Comparison of ENCODE assay signal across 8 cellular contexts in genomic region chr14:73786942-73787759, GRCh38.
A peak's percentile ranks its signal among the peaks of the same experiment; 100 is the strongest.
DNase-seq lines count a peak whose midpoint lies in the region; ATAC-seq, FAIRE-seq and TF ChIP-seq lines count a peak whose summit lies in the region.

No MANE protein-coding gene starts in this region.

- H3K27me3 ChIP-seq in brain microvascular endothelial cell (replicated peaks) (no peaks in the 10 kb centered on the region), small intestine (ENCODE audit: control insufficient read depth in 2 of 2, insufficient read depth in 2 of 2, low read length in 2 of 2) (no peaks in the 10 kb centered on the region)

- H3K27me3 Mint-ChIP-seq in T-helper 2 cell treated with Interferon-gamma antibody and Interleukin-4, amounts not matched to agents 5 μg/mL and 100 μg/mL, for 36 hours (ENCODE audit: low read depth), result no peaks in the 10 kb centered on the region

- H3K36me3 ChIP-seq in brain microvascular endothelial cell (replicated peaks) (no peaks in the 10 kb centered on the region), small intestine (ENCODE audit: control insufficient read depth in 2 of 2, insufficient read depth in 2 of 2, low read length in 2 of 2) (no peaks in the 10 kb centered on the region)

- peaks cover 6% of the 10 kb centered on the region for H3K36me3 Mint-ChIP-seq in T-helper 2 cell treated with Interferon-gamma antibody and Interleukin-4, amounts not matched to agents 5 μg/mL and 100 μg/mL, for 36 hours (ENCODE audit: low read depth)

- peaks cover 52% of the 10 kb centered on the region for H3K4me1 Mint-ChIP-seq in T-helper 2 cell treated with Interferon-gamma antibody and Interleukin-4, amounts not matched to agents 5 μg/mL and 100 μg/mL, for 36 hours (ENCODE audit: low read depth)

- H3K27ac Mint-ChIP-seq in T-helper 2 cell treated with Interferon-gamma antibody and Interleukin-4, amounts not matched to agents 5 μg/mL and 100 μg/mL, for 36 hours, result peak overlapping the region; percentile 98

- H3K4me3 ChIP-seq in brain microvascular endothelial cell (ENCODE audit: low read depth, low read length), result peak overlapping the region; percentile 73
- peak overlapping the region; percentile 69 to 89 for H3K4me3 ChIP-seq in small intestine (ENCODE audit: low read depth in 1 of 2, low read length in 2 of 2)

- H3K9me3 Mint-ChIP-seq in T-helper 2 cell treated with Interferon-gamma antibody and Interleukin-4, amounts not matched to agents 5 μg/mL and 100 μg/mL, for 36 hours, result no peaks in the 10 kb centered on the region

- H3K4me3 Mint-ChIP-seq in T-helper 2 cell treated with Interferon-gamma antibody and Interleukin-4, amounts not matched to agents 5 μg/mL and 100 μg/mL, for 36 hours, result peak overlapping the region; percentile 93

- H3K4me1 ChIP-seq in small intestine (ENCODE audit: control insufficient read depth in 2 of 2, insufficient read depth in 1 of 2, low read depth in 1 of 2, low read length in 1 of 2), result peaks cover 20 to 24% of the 10 kb centered on the region in 2 donors

- in situ Hi-C loops in brain microvascular endothelial cell (cut with HindIII; ENCODE audit: low pct_ligation_motif_present, low sequenced_read_pairs), result no loop called here

- no peaks in the 10 kb centered on the region for H3K9me3 ChIP-seq in small intestine (ENCODE audit: control insufficient read depth, low read depth)

- 0 to 1% (median 0%) methylated on average over 27 to 87 of the region's 87 CpGs for WGBS in small intestine, 3 donors

- no peak for TF ChIP-seq CTCF in brain microvascular endothelial cell (IDR thresholded peaks at IDR 0.05; ENCODE audit: low read depth, low read length, missing control alignments)

- H3K27ac ChIP-seq in brain microvascular endothelial cell (peak overlapping the region; percentile 96), small intestine (ENCODE audit: low read depth in 1 of 2, low read length in 1 of 2) (peak overlapping the region; percentile 93 to 98)

- FAIRE-seq in small intestine (lab: Jason Lieb, UNC), result no peak

- DNase-seq in DMS53 (lab: John Stamatoyannopoulos, UW) (peak; percentile 62), DMS53 treated with DMSO at 0.1 percent for 48 hours (lab: John Stamatoyannopoulos, UW; ENCODE audit: unreplicated experiment) (no peak), brain microvascular endothelial cell (no peak), iPS-NIHi7 (ENCODE audit: extremely low spot score) (peak; percentile 59), small intestine (peak; percentile 63), NCI-H446 treated with DMSO at 0.1 percent for 48 hours (lab: John Stamatoyannopoulos, UW) (no peak)
- DNase-seq in T-helper 2 cell treated with Interferon-gamma antibody and Interleukin-4, amounts not matched to agents 5 μg/mL and 100 μg/mL, for 36 hours (ENCODE audit: low spot score), result peak; percentile 65

- ATAC-seq in HG02981 (IDR thresholded peaks at IDR 0.05; ENCODE audit: unreplicated experiment), result peak; percentile 41

Comparison
In these comparisons a context has a peak if more than half of its experiments do, and no peak if none do; other contexts are left out.
1. DNase-seq: peak in DMS53 (single experiment), T-helper 2 cell treated with Interferon-gamma antibody and Interleukin-4, amounts not matched to agents 5 μg/mL and 100 μg/mL, for 36 hours (single experiment), iPS-NIHi7 (single experiment) and small intestine (single experiment); none in DMS53 treated with DMSO at 0.1 percent for 48 hours (single experiment), brain microvascular endothelial cell (single experiment) and NCI-H446 treated with DMSO at 0.1 percent for 48 hours (single experiment).